ENCODE assay signal across 8 cellular contexts in genomic region chr21:26686278-26686677, GRCh38.
DNase-seq lines count a peak whose midpoint lies in the region; ATAC-seq and TF ChIP-seq lines count a peak whose summit lies in the region.

No MANE protein-coding gene starts in this region.

- POLR2A ChIA-PET in activated CD8-positive, alpha-beta T cell treated with anti-CD3 and anti-CD28 coated beads for 36 hours (lab: Charles Lee) = no interaction called here

- no peak for TF ChIP-seq CTCF in activated CD8-positive, alpha-beta T cell treated with anti-CD3 and anti-CD28 coated beads for 36 hours (IDR thresholded peaks at IDR 0.05)
- no peak for TF ChIP-seq CTCF in osteoblast (IDR thresholded peaks at IDR 0.05; ENCODE audit: extremely low read depth, low read depth, low read length)
- TF ChIP-seq CTCF in endothelial cell (IDR thresholded peaks at IDR 0.05; ENCODE audit: unreplicated experiment) = no peak

- no peak for TF ChIP-seq RAD21 in Ishikawa (IDR thresholded peaks at IDR 0.05; ENCODE audit: low read depth)

- no peak overlapping the region for H2AFZ ChIP-seq in osteoblast (ENCODE audit: low read length)

- no peaks in the 10 kb centered on the region for H3K79me2 ChIP-seq in osteoblast (ENCODE audit: insufficient read depth, low read length)

- no peak overlapping the region for H3K27ac Mint-ChIP-seq in activated CD8-positive, alpha-beta T cell treated with anti-CD3 and anti-CD28 coated beads for 36 hours
- no peak overlapping the region for H3K27ac Mint-ChIP-seq in endothelial cell (ENCODE audit: unreplicated experiment)

- no peak for TF ChIP-seq EP300 in Ishikawa (IDR thresholded peaks at IDR 0.05; ENCODE audit: borderline replicate concordance)

- peak; percentile 10 for DNase-seq in AG20443 (ENCODE audit: low spot score)
- DNase-seq in activated CD8-positive, alpha-beta T cell treated with anti-CD3 and anti-CD28 coated beads for 36 hours = peak; percentile 58
- DNase-seq in osteoblast (ENCODE audit: insufficient read length, low spot score, missing footprints) = no peak
- DNase-seq in endothelial cell (ENCODE audit: low spot score) = no peak
- no peak for DNase-seq in activated effector memory CD4-positive, alpha-beta T cell treated with Interleukin-2 at 50 U/mL for 16 hours
- DNase-seq in retina = no peak

- H3K4me3 ChIP-seq in osteoblast (ENCODE audit: insufficient read depth, low read length) = peak overlapping the region; percentile 13

- H3K9me3 Mint-ChIP-seq in activated CD8-positive, alpha-beta T cell treated with anti-CD3 and anti-CD28 coated beads for 36 hours = peaks cover 8% of the 10 kb centered on the region
- no peaks in the 10 kb centered on the region for H3K9me3 Mint-ChIP-seq in endothelial cell (ENCODE audit: unreplicated experiment)

- no peaks in the 10 kb centered on the region for H3K36me3 Mint-ChIP-seq in activated CD8-positive, alpha-beta T cell treated with anti-CD3 and anti-CD28 coated beads for 36 hours (ENCODE audit: low read depth)
- H3K36me3 Mint-ChIP-seq in endothelial cell (ENCODE audit: low read depth, unreplicated experiment) = no peaks in the 10 kb centered on the region

- H3K4me3 Mint-ChIP-seq in activated CD8-positive, alpha-beta T cell treated with anti-CD3 and anti-CD28 coated beads for 36 hours = no peak overlapping the region
- H3K4me3 Mint-ChIP-seq in endothelial cell (ENCODE audit: unreplicated experiment) = no peak overlapping the region

- CTCF ChIA-PET in activated CD8-positive, alpha-beta T cell treated with anti-CD3 and anti-CD28 coated beads for 36 hours (lab: Charles Lee) = interaction anchor here (1.1 kb wide), 1 partner anchor 31 kb away, joined by 3 read pairs; no protein-coding TSS in a partner anchor

- no peaks in the 10 kb centered on the region for H3K4me1 ChIP-seq in osteoblast (ENCODE audit: insufficient read depth, low read length)

- peak; percentile 64 for ATAC-seq in GM18870 (IDR thresholded peaks at IDR 0.05; ENCODE audit: unreplicated experiment)
- peak; percentile 85 for ATAC-seq in activated CD8-positive, alpha-beta T cell treated with anti-CD3 and anti-CD28 coated beads for 36 hours

- intact Hi-C loops in activated CD8-positive, alpha-beta T cell treated with anti-CD3 and anti-CD28 coated beads for 36 hours (cut with micrococcal nuclease) = no loop called here

- peaks cover 1% of the 10 kb centered on the region for H3K27me3 Mint-ChIP-seq in activated CD8-positive, alpha-beta T cell treated with anti-CD3 and anti-CD28 coated beads for 36 hours
- peaks cover 2% of the 10 kb centered on the region for H3K27me3 Mint-ChIP-seq in endothelial cell (ENCODE audit: unreplicated experiment)

- no peaks in the 10 kb centered on the region for H4K20me1 ChIP-seq in osteoblast (ENCODE audit: insufficient read depth, low read length)

- H3K9me3 ChIP-seq in osteoblast (ENCODE audit: low read depth, low read length) = no peaks in the 10 kb centered on the region

- H3K4me1 Mint-ChIP-seq in activated CD8-positive, alpha-beta T cell treated with anti-CD3 and anti-CD28 coated beads for 36 hours (ENCODE audit: low read depth) = peaks cover 4% of the 10 kb centered on the region
- H3K4me1 Mint-ChIP-seq in endothelial cell (ENCODE audit: unreplicated experiment) = no peaks in the 10 kb centered on the region

- H3K36me3 ChIP-seq in osteoblast (ENCODE audit: insufficient read depth, low read length) = no peaks in the 10 kb centered on the region

- H3K27ac ChIP-seq in osteoblast (ENCODE audit: low read depth, low read length) = no peak overlapping the region

- H3K27me3 ChIP-seq in osteoblast (ENCODE audit: insufficient read depth, low read length) = no peaks in the 10 kb centered on the region

- peak overlapping the region; percentile 45 for H3K4me2 ChIP-seq in osteoblast (ENCODE audit: insufficient read depth, low read length)

TF ChIP-seq in Ishikawa, 13 proteins besides CTCF, POLR2A, EP300 and RAD21:
- TF ChIP-seq REST (IDR thresholded peaks at IDR 0.05; ENCODE audit: low read depth) (no peak), TCF12 (IDR thresholded peaks at IDR 0.05; ENCODE audit: low read depth) (no peak), USF1 (IDR thresholded peaks at IDR 0.05) (peak; percentile 82), CREB1 (IDR thresholded peaks at IDR 0.05; ENCODE audit: low read depth) (no peak), TAF1 (IDR thresholded peaks at IDR 0.05; ENCODE audit: low read depth) (no peak), TEAD4 (IDR thresholded peaks at IDR 0.05) (no peak), ZBTB7A (IDR thresholded peaks at IDR 0.05; ENCODE audit: low read depth) (no peak)

Comparison
In these comparisons a context has a peak if more than half of its experiments do, and no peak if none do; other contexts are left out.
1. DNase-seq: peak in AG20443 (single experiment) and activated CD8-positive, alpha-beta T cell treated with anti-CD3 and anti-CD28 coated beads for 36 hours (single experiment); none in osteoblast (single experiment), endothelial cell (single experiment), activated effector memory CD4-positive, alpha-beta T cell treated with Interleukin-2 at 50 U/mL for 16 hours (single experiment) and retina (single experiment).